ENCODE assay signal across 10 cellular contexts in genomic region chr1:154906621-154907081, GRCh38. TPM values are rescaled to one million over a fixed set of nuclear protein-coding genes. Genes with fewer than 3 reads are reported as not detected.
A peak's percentile ranks its signal among the peaks of the same experiment; 100 is the strongest.
DNase-seq lines count a peak whose midpoint lies in the region; ATAC-seq and TF ChIP-seq lines count a peak whose summit lies in the region.
"Had no signal": no experiment of that assay in that cellular context is flagged by ENCODE, and none has a peak within 500 bp of the region (broad histone marks: within the 10 kb centered on the region; RNA-seq: fewer than 3 reads in every experiment).

No MANE protein-coding gene starts in this region.

- TF ChIP-seq CTCF in GM12875 (IDR thresholded peaks at IDR 0.05; ENCODE audit: borderline replicate concordance, insufficient read depth, low read depth, low read length) (peak; percentile 20; the same call in 1 of the 2 replicates), PC-9 (conservative IDR thresholded peaks at IDR 0.05) (peak; percentile 60), fibroblast of mammary gland (conservative IDR thresholded peaks at IDR 0.05; ENCODE audit: control insufficient read depth, insufficient read depth, low read depth, low read length) (peak; percentile 46)

- CTCF ChIA-PET in PC-9 (lab: Charles Lee), result no interaction called here

- no peaks in the 10 kb centered on the region for H3F3A ChIP-seq in PC-9 (ENCODE audit: insufficient read depth, low read depth)

- H3K36me3 ChIP-seq in PC-9 (ENCODE audit: low read depth), result no peaks in the 10 kb centered on the region

- peaks cover 36% of the 10 kb centered on the region for H3K27me3 ChIP-seq in PC-9 (ENCODE audit: insufficient read depth, low read depth)

- no peak overlapping the region for H2AFZ ChIP-seq in PC-9

- intact Hi-C loops in PC-9 (cut with micrococcal nuclease; ENCODE audit: unreplicated experiment), result loop anchor here (1.0 kb wide), 2 partner anchors 155 to 178 kb away; no protein-coding TSS in a partner anchor

- H3K27ac ChIP-seq in PC-9, result no peak overlapping the region

- ATAC-seq in HG02623 (IDR thresholded peaks at IDR 0.05; ENCODE audit: unreplicated experiment), result no peak

- no peaks in the 10 kb centered on the region for H3K9me2 ChIP-seq in PC-9 (ENCODE audit: insufficient read depth)

- POLR2A ChIA-PET in PC-9 (lab: Charles Lee; ENCODE audit: unreplicated experiment), result no interaction called here

- no peaks in the 10 kb centered on the region for H4K20me1 ChIP-seq in PC-9 (ENCODE audit: insufficient read depth)

- H3K4me3 ChIP-seq in GM12875 (ENCODE audit: low read depth, low read length) (no peak overlapping the region), PC-9 (no peak overlapping the region), fibroblast of mammary gland (ENCODE audit: control insufficient read depth, low read depth, low read length) (no peak overlapping the region)

- no peaks in the 10 kb centered on the region for H3K4me1 ChIP-seq in PC-9 (replicated peaks; ENCODE audit: insufficient read depth)

- H3K9me3 ChIP-seq in PC-9 (ENCODE audit: insufficient read depth, low read depth), result no peaks in the 10 kb centered on the region

- DNase-seq in PC-9 (peak in 1 of 2 experiments; percentile 6), fibroblast of mammary gland (ENCODE audit: low read depth) (peak; percentile 26), renal cortical epithelial cell (ENCODE audit: low read depth) (peak; percentile 13), NOMO-1 treated with DMSO at 0.1 percent for 48 hours (lab: John Stamatoyannopoulos, UW; ENCODE audit: unreplicated experiment) (no peak)
- DNase-seq in stimulated activated CD8-positive, alpha-beta memory T cell treated with anti-CD3 and anti-CD28 coated beads, Interleukin-4, amount 100 ng/mL, for 48 hours, result no peak
- no peak for DNase-seq in stimulated activated CD4-positive, alpha-beta T cell treated with anti-CD3 and anti-CD28 coated beads, Interleukin-15, amount 100 ng/mL, for 24 hours
- DNase-seq: NCI-H510A, nephron progenitor cell had no signal

- no TSS peak for BruUV-seq in PC-9 (replicated peaks; lab: Mats Ljungman, UMichigan)

- no peak overlapping the region for H3K4me2 ChIP-seq in PC-9

- no peaks in the 10 kb centered on the region for H3K79me2 ChIP-seq in PC-9 (ENCODE audit: low read depth)

RNA-seq across cellular contexts. Expression of gene PMVK, which starts 29.9 kb away (rescaled TPM):
- total RNA-seq in PC-9 (2021), result 27.1 and 38.2 TPM in 2 replicates
- 4.0 and 8.8 TPM in 2 replicates for total RNA-seq in renal cortical epithelial cell

RNA-seq across cellular contexts. Expression of gene KCNN3, which starts 36.6 kb away (rescaled TPM):
- total RNA-seq in PC-9 (2021) (0.33 and 1.1 TPM in 2 replicates), renal cortical epithelial cell (under 0.01 TPM in 1 of 2 replicates, not detected in the other)

RNA-seq across cellular contexts. Expression of gene PBXIP1, which starts 49.2 kb away (rescaled TPM):
- total RNA-seq in PC-9 (2021) (36.3 and 40.2 TPM in 2 replicates), renal cortical epithelial cell (81.3 and 141 TPM in 2 replicates)

RNA-seq across cellular contexts. Expression of gene PYGO2, which starts 54.9 kb away (rescaled TPM):
- total RNA-seq in PC-9 (2021) (30.0 and 33.2 TPM in 2 replicates), renal cortical epithelial cell (5.4 and 18.4 TPM in 2 replicates)

Comparison
In these comparisons a context has a peak if more than half of its experiments do, and no peak if none do; other contexts are left out.
1. DNase-seq: peak in fibroblast of mammary gland (single experiment) and renal cortical epithelial cell (single experiment); none in stimulated activated CD8-positive, alpha-beta memory T cell treated with anti-CD3 and anti-CD28 coated beads, Interleukin-4, amount 100 ng/mL, for 48 hours (single experiment), stimulated activated CD4-positive, alpha-beta T cell treated with anti-CD3 and anti-CD28 coated beads, Interleukin-15, amount 100 ng/mL, for 24 hours (single experiment) and NOMO-1 treated with DMSO at 0.1 percent for 48 hours (single experiment).
2. Peak in every context shown above with its lines, with median percentiles within 50 percentile points of each other: CTCF ChIP-seq.